7 cellular contexts compared by ENCODE assay signal in the genomic region with DNA sequence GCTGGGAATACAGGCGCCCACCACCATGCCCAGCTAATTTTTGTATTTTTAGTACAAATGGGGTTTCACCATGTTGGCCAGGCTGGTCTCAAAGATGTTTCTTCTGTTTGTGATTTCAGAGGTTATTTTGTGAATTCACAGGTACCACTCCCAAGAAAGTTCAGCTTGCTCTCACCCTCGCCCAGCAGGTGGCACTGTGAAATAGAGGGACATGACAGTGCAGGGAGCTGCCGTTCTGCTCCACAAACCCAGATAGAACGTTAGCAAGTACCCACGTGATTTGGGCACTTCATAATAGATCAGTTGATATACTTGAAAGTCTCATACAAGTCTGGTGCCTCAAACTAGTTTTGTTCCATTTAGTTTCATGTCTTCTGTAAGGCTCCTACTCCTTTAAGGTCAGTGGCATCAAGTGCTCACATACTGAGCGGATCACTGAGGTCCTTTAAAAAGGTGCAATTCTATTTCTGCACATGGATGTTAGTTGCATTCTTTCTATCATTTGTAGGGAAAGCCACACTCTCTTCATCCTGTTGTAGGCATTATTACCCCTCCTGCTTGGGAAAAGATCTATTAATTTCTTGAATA. TPM values are rescaled to one million over a fixed set of nuclear protein-coding genes. Genes with fewer than 3 reads are reported as not detected.
DNase-seq lines count a peak whose midpoint lies in the region; ATAC-seq, FAIRE-seq and TF ChIP-seq lines count a peak whose summit lies in the region.

No MANE protein-coding gene starts in this region.

- CTCF ChIA-PET in mammary epithelial cell (lab: Charles Lee; ENCODE audit: low non-redundant PET) = interaction anchor here (0.6 to 0.8 kb wide), 3 partner anchors 16 to 534 kb away, joined by 3 to 4 read pairs (median 4); no protein-coding TSS in a partner anchor

- no peaks in the 10 kb centered on the region for H3K4me1 ChIP-seq in mammary epithelial cell (ENCODE audit: insufficient read depth, low read length)
- no peaks in the 10 kb centered on the region for H3K4me1 ChIP-seq in keratinocyte (ENCODE audit: control insufficient read depth, extremely low read depth, insufficient read depth, low read length)

- H3K9ac ChIP-seq in mammary epithelial cell (ENCODE audit: insufficient read depth, low read length) (no peak overlapping the region), keratinocyte (ENCODE audit: control insufficient read depth, extremely low read depth, insufficient read depth, low read length) (no peak overlapping the region)

- in situ Hi-C loops in mammary epithelial cell (cut with MboI; ENCODE audit: low sequenced_read_pairs in 2 of 2) = no loop called here

- H3K27ac ChIP-seq in WERI-Rb-1 (no peak overlapping the region), mammary epithelial cell (ENCODE audit: insufficient read depth, low read depth, low read length) (no peak overlapping the region), keratinocyte (ENCODE audit: control insufficient read depth, insufficient read depth, low read length) (no peak overlapping the region)

- WGBS in mammary epithelial cell (ENCODE audit: low coverage, missing lambda C conversion rate) = 73% methylated on average over 3 of the region's 6 CpGs

- peak; percentile 76 for TF ChIP-seq CTCF in WERI-Rb-1 (IDR thresholded peaks at IDR 0.05; ENCODE audit: low read depth, low read length)
- TF ChIP-seq CTCF in mammary epithelial cell (conservative IDR thresholded peaks at IDR 0.05 in 1 of 2, IDR thresholded peaks at IDR 0.05 in 1 of 2; ENCODE audit: extremely low read depth in 1 of 2, insufficient read depth in 1 of 2, low read depth in 1 of 2, low read length in 2 of 2) = peak; percentile 63 to 77
- TF ChIP-seq CTCF in keratinocyte (optimal IDR thresholded peaks at IDR 0.05 in 1 of 3, IDR thresholded peaks at IDR 0.05 in 1 of 3, conservative IDR thresholded peaks at IDR 0.05 in 1 of 3; ENCODE audit: extremely low read depth in 1 of 3, insufficient read depth in 2 of 3, low read length in 3 of 3) = peak; percentile 71 to 92 (median 75)

- FAIRE-seq in keratinocyte (lab: Jason Lieb, UNC) = peak; percentile 84

- H3K4me3 ChIP-seq in WERI-Rb-1 (ENCODE audit: low read depth, low read length) = no peak overlapping the region
- no peak overlapping the region for H3K4me3 ChIP-seq in mammary epithelial cell (replicated peaks in 1 of 3; ENCODE audit: insufficient read depth in 1 of 3, low read depth in 2 of 3, low read length in 3 of 3)
- H3K4me3 ChIP-seq in keratinocyte (ENCODE audit: control insufficient read depth in 2 of 3, extremely low read depth in 1 of 3, insufficient read depth in 2 of 3, low read depth in 1 of 3, low read length in 3 of 3) = no peak overlapping the region

- no peaks in the 10 kb centered on the region for H3K9me1 ChIP-seq in keratinocyte (ENCODE audit: control insufficient read depth, extremely low read depth, insufficient read depth, low read length)

- DNase-seq in NCI-H2196 (lab: John Stamatoyannopoulos, UW; ENCODE audit: unreplicated experiment) (peak; percentile 64), WERI-Rb-1 (peak; percentile 87), mammary epithelial cell (peak; percentile 44), keratinocyte (ENCODE audit: low read depth, low spot score) (no peak)
- DNase-seq in stimulated activated CD4-positive, alpha-beta T cell treated with anti-CD3 and anti-CD28 coated beads, Interleukin-1b, Interleukin-23, amount 100 ng/mL, for 48 hours = peak; percentile 78

- BruUV-seq in mammary epithelial cell (replicated peaks; lab: Mats Ljungman, UMichigan) = no TSS peak

- no peaks in the 10 kb centered on the region for H3K36me3 ChIP-seq in WERI-Rb-1
- H3K36me3 ChIP-seq in mammary epithelial cell (ENCODE audit: insufficient read depth, low read length) = no peaks in the 10 kb centered on the region
- H3K36me3 ChIP-seq in keratinocyte (ENCODE audit: control insufficient read depth in 2 of 2, extremely low read depth in 1 of 2, insufficient read depth in 2 of 2, low read length in 2 of 2) = no peaks in the 10 kb centered on the region

- H4K20me1 ChIP-seq in mammary epithelial cell (ENCODE audit: insufficient read depth, low read length) (no peaks in the 10 kb centered on the region), keratinocyte (ENCODE audit: control insufficient read depth, extremely low read depth, insufficient read depth, low read length) (no peaks in the 10 kb centered on the region)

- H3K79me2 ChIP-seq in mammary epithelial cell (ENCODE audit: insufficient read depth, low read length) (no peaks in the 10 kb centered on the region), keratinocyte (ENCODE audit: control insufficient read depth, insufficient read depth, low read length) (no peaks in the 10 kb centered on the region)

- H3K4me2 ChIP-seq in mammary epithelial cell (ENCODE audit: insufficient read depth, low read depth, low read length) (no peak overlapping the region), keratinocyte (ENCODE audit: control insufficient read depth, extremely low read depth, insufficient read depth, low read depth, low read length) (peak overlapping the region; percentile 6)

- dilution Hi-C loops in mammary epithelial cell (cut with HindIII; ENCODE audit: low sequenced_read_pairs) (no loop called here), keratinocyte (cut with MboI; ENCODE audit: extremely low pct_ligation_motif_present, low sequenced_read_pairs) (no loop called here)

- intact Hi-C loops in mammary epithelial cell (cut with micrococcal nuclease) = loop anchor here (1.0 kb wide), 1 partner anchor 185 kb away; no protein-coding TSS in a partner anchor

- ATAC-seq in GM18511 (IDR thresholded peaks at IDR 0.05; ENCODE audit: unreplicated experiment) (peak; percentile 57), HG02981 (IDR thresholded peaks at IDR 0.05; ENCODE audit: unreplicated experiment) (peak; percentile 59)

- H3K27me3 ChIP-seq in WERI-Rb-1 (ENCODE audit: insufficient read depth, low read depth, severe bottlenecking) (no peaks in the 10 kb centered on the region), mammary epithelial cell (ENCODE audit: insufficient read depth, low read length) (no peaks in the 10 kb centered on the region), keratinocyte (ENCODE audit: control insufficient read depth, extremely low read depth, insufficient read depth, low read length) (no peaks in the 10 kb centered on the region)

- H3K9me3 ChIP-seq in WERI-Rb-1 (ENCODE audit: severe bottlenecking) (no peaks in the 10 kb centered on the region), mammary epithelial cell (replicated peaks; ENCODE audit: insufficient read depth, low read length) (peaks cover 2% of the 10 kb centered on the region), keratinocyte (ENCODE audit: control insufficient read depth, low read depth, low read length) (no peaks in the 10 kb centered on the region)

- H2AFZ ChIP-seq in mammary epithelial cell (ENCODE audit: low read depth, low read length) (peak overlapping the region; percentile 51), keratinocyte (ENCODE audit: control insufficient read depth, low read length) (no peak overlapping the region)

RNA-seq across cellular contexts. Expression of a gene that starts 45.4 kb away (rescaled TPM):
- total RNA-seq in mammary epithelial cell = 1 to 10 TPM; 7.4 to 8.5 TPM
- polyA plus RNA-seq in mammary epithelial cell (3.7 TPM), keratinocyte (14.7 to 27.4 TPM (median 20.6 TPM) in 3 replicates)
- polyA minus RNA-seq in mammary epithelial cell (1.5 TPM), keratinocyte (13.7 to 25.8 TPM (median 23.1 TPM) in 3 replicates)
- polyA plus RNA-seq in keratinocyte (2011; ENCODE audit: low read depth) = 55.0 TPM
- 18.1 and 18.9 TPM in 2 replicates for polyA plus RNA-seq in keratinocyte (2011; cell fraction: cytosol; rRNA removed)
- polyA plus RNA-seq in keratinocyte (2011; cell fraction: nucleus; rRNA removed) = 27.5 and 29.4 TPM in 2 replicates
- polyA plus RNA-seq in keratinocyte (2012; ENCODE audit: low replicate concordance) = 15.0 and 16.0 TPM in 2 replicates
- 18.6 TPM for polyA minus RNA-seq in keratinocyte (2011; cell fraction: cytosol; rRNA and poly(A)+ RNA removed)
- 11.6 and 29.4 TPM in 2 replicates for polyA minus RNA-seq in keratinocyte (2011; cell fraction: nucleus; rRNA and poly(A)+ RNA removed)
